In genomic region chr2:160450486-160450885, GRCh38 we compare ENCODE assay signal across 20 cellular contexts. TPM values are rescaled to one million over a fixed set of nuclear protein-coding genes. Genes with fewer than 3 reads are reported as not detected.
DNase-seq lines count a peak whose midpoint lies in the region; FAIRE-seq and TF ChIP-seq lines count a peak whose summit lies in the region.
"Had no signal": no experiment of that assay in that cellular context is flagged by ENCODE, and none has a peak within 500 bp of the region (broad histone marks: within the 10 kb centered on the region; RNA-seq: fewer than 3 reads in every experiment).

No MANE protein-coding gene starts in this region.

- H4K12ac ChIP-seq in trophoblast cell (ENCODE audit: low read depth, low read length): no peak overlapping the region

- POLR2A ChIA-PET in A673 (lab: Charles Lee; ENCODE audit: low non-redundant PET): no interaction called here
- POLR2A ChIA-PET in endothelial cell of umbilical vein (lab: Charles Lee): no interaction called here

- H4K20me1 ChIP-seq in endothelial cell of umbilical vein (replicated peaks; ENCODE audit: control insufficient read depth, extremely low read depth, insufficient read depth, low read length): peaks cover 2% of the 10 kb centered on the region

- no peak overlapping the region for H2BK12ac ChIP-seq in trophoblast cell (ENCODE audit: low read length)

- CTCF ChIA-PET in A673 (lab: Charles Lee) (interaction anchor here (0.7 kb wide), 1 partner anchor 32 kb away, joined by 9 read pairs; no protein-coding TSS in a partner anchor), endothelial cell of umbilical vein (lab: Charles Lee) (interaction anchor here (0.6 kb wide), 1 partner anchor 334 kb away, joined by 4 read pairs; no protein-coding TSS in a partner anchor)

- dilution Hi-C loops in endothelial cell of umbilical vein (cut with MboI; ENCODE audit: extremely low pct_ligation_motif_present, low sequenced_read_pairs): no loop called here

- TF ChIP-seq CTCF in left ventricle myocardium inferior (IDR thresholded peaks at IDR 0.05; ENCODE audit: borderline replicate concordance): no peak
- TF ChIP-seq CTCF in A673 (conservative IDR thresholded peaks at IDR 0.05; ENCODE audit: low read depth, low read length): no peak
- no peak for TF ChIP-seq CTCF in endothelial cell of umbilical vein (IDR thresholded peaks at IDR 0.05; ENCODE audit: extremely low read depth in 1 of 2, insufficient read depth in 1 of 2, low read depth in 1 of 2, low read length in 2 of 2)

- H3K23ac ChIP-seq in trophoblast cell (ENCODE audit: low read length): no peak overlapping the region

- H3K4me2 ChIP-seq in endothelial cell of umbilical vein (ENCODE audit: insufficient read depth, low read length) (peak overlapping the region; percentile 23), trophoblast cell (ENCODE audit: low read length) (no peak overlapping the region)
- H3K4me2 ChIP-seq: A549, GM23338 had no signal

- no peak overlapping the region for H4K8ac ChIP-seq in trophoblast cell (ENCODE audit: low read depth, low read length)

- H3K27me3 ChIP-seq in left ventricle myocardium inferior (ENCODE audit: low read depth) (no peaks in the 10 kb centered on the region), A673 (replicated peaks; ENCODE audit: insufficient read depth, low read depth, low read length, poor library complexity) (no peaks in the 10 kb centered on the region), endothelial cell of umbilical vein (ENCODE audit: control insufficient read depth in 2 of 2, insufficient read depth in 2 of 2, low read length in 2 of 2) (no peaks in the 10 kb centered on the region), trophoblast cell (ENCODE audit: insufficient read depth, low read length) (no peaks in the 10 kb centered on the region)

- no peak overlapping the region for H3K4me3 ChIP-seq in left ventricle myocardium inferior
- H3K4me3 ChIP-seq in A673 (ENCODE audit: low read depth, low read length, poor library complexity, severe bottlenecking): no peak overlapping the region
- no peak overlapping the region for H3K4me3 ChIP-seq in endothelial cell of umbilical vein (replicated peaks in 1 of 3; ENCODE audit: insufficient read depth in 1 of 3, low read depth in 1 of 3, low read length in 3 of 3)
- H3K4me3 ChIP-seq in trophoblast cell (ENCODE audit: low read depth, low read length): no peak overlapping the region
- H3K4me3 ChIP-seq: A549, GM23338 had no signal

- H2AFZ ChIP-seq in endothelial cell of umbilical vein (ENCODE audit: low read depth, low read length): no peak overlapping the region
- H2AFZ ChIP-seq in trophoblast cell (ENCODE audit: insufficient read depth, low read length, poor library complexity): no peak overlapping the region
- H2AFZ ChIP-seq: GM23338 had no signal

- H4K91ac ChIP-seq in trophoblast cell (ENCODE audit: low read depth, low read length): no peak overlapping the region

- FAIRE-seq in endothelial cell of umbilical vein (lab: Jason Lieb, UNC): peak; percentile 28
- FAIRE-seq: A549, GM12891, GM18507 had no signal

- H3K36me3 ChIP-seq in left ventricle myocardium inferior (no peaks in the 10 kb centered on the region), A673 (ENCODE audit: insufficient read depth, low read length, poor library complexity, severe bottlenecking) (no peaks in the 10 kb centered on the region), endothelial cell of umbilical vein (ENCODE audit: control insufficient read depth in 2 of 2, extremely low read depth in 1 of 2, insufficient read depth in 2 of 2, low read length in 2 of 2) (no peaks in the 10 kb centered on the region), trophoblast cell (ENCODE audit: control insufficient read depth in 1 of 2, insufficient read depth in 2 of 2, low read length in 2 of 2) (peaks cover 5 to 15% of the 10 kb centered on the region in 2 experiments)

- H2AK5ac ChIP-seq in trophoblast cell (ENCODE audit: low read length): no peak overlapping the region

- no peak overlapping the region for H2BK120ac ChIP-seq in trophoblast cell (ENCODE audit: insufficient read depth, low read length, poor library complexity)

- DNase-seq in left ventricle myocardium inferior (no peak), cardiac septum (ENCODE audit: low spot score) (no peak), A673 (ENCODE audit: low spot score) (peak; percentile 17), endothelial cell of umbilical vein (ENCODE audit: low read depth, low spot score) (no peak), trophoblast cell (no peak), OCI-M2 (lab: John Stamatoyannopoulos, UW; ENCODE audit: unreplicated experiment) (no peak)
- DNase-seq in stimulated activated naive CD4-positive, alpha-beta T cell treated with Interleukin-2 at 50 U/mL for 16 hours (lab: John Stamatoyannopoulos, UW): no peak
- DNase-seq: 8988T; C1 segment of cervical spinal cord; Calu3; CD4-positive, alpha-beta memory T cell; COR-L47; DMS53; DMS79 treated with DMSO at 0.1 percent for 48 hours; GF-D8; H9 had no signal

- intact Hi-C loops in left ventricle myocardium inferior (cut with micrococcal nuclease): no loop called here
- intact Hi-C loops in cardiac septum (cut with DNase I): loop anchor here (5.0 kb wide), 1 partner anchor 42 kb away; the partner anchor contains the start of gene RBMS1
- intact Hi-C loops in A673 (cut with micrococcal nuclease; ENCODE audit: unreplicated experiment): no loop called here
- intact Hi-C loops in endothelial cell of umbilical vein (cut with micrococcal nuclease): no loop called here

- H3K14ac ChIP-seq in trophoblast cell (ENCODE audit: low read length): no peak overlapping the region

- H3K79me2 ChIP-seq in endothelial cell of umbilical vein (ENCODE audit: control insufficient read depth, insufficient read depth, low read length) (peaks cover 61% of the 10 kb centered on the region), trophoblast cell (ENCODE audit: control insufficient read depth, insufficient read depth, low read length, poor library complexity) (peaks cover 8% of the 10 kb centered on the region)

- BruUV-seq in A673 (replicated peaks; lab: Mats Ljungman, UMichigan) (no TSS peak), endothelial cell of umbilical vein (replicated peaks; lab: Mats Ljungman, UMichigan) (no TSS peak)

- H3K9me3 ChIP-seq in left ventricle myocardium inferior (replicated peaks): no peaks in the 10 kb centered on the region
- H3K9me3 ChIP-seq in A673 (ENCODE audit: low read depth, low read length, poor library complexity, severe bottlenecking): no peaks in the 10 kb centered on the region
- no peaks in the 10 kb centered on the region for H3K9me3 ChIP-seq in endothelial cell of umbilical vein (replicated peaks; ENCODE audit: control insufficient read depth, insufficient read depth, low read length)
- H3K9me3 ChIP-seq in trophoblast cell (ENCODE audit: insufficient read depth, low read depth, low read length): no peaks in the 10 kb centered on the region
- H3K9me3 ChIP-seq: A549 had no signal

- TF ChIP-seq POLR2A in endothelial cell of umbilical vein (IDR thresholded peaks at IDR 0.05; ENCODE audit: low read depth, low read length): no peak

- H3K4me1 ChIP-seq in left ventricle myocardium inferior (peaks cover 67% of the 10 kb centered on the region), A673 (ENCODE audit: insufficient read depth, low read length, poor library complexity, severe bottlenecking) (peaks cover 25% of the 10 kb centered on the region), endothelial cell of umbilical vein (ENCODE audit: control insufficient read depth, extremely low read depth, insufficient read depth, low read length) (peaks cover 23% of the 10 kb centered on the region), trophoblast cell (ENCODE audit: control insufficient read depth in 1 of 2, insufficient read depth in 2 of 2, low read length in 2 of 2) (peaks cover 3 to 5% of the 10 kb centered on the region in 2 experiments)

- H3K9ac ChIP-seq in endothelial cell of umbilical vein (replicated peaks; ENCODE audit: extremely low read depth, insufficient read depth, low read length) (no peak overlapping the region), trophoblast cell (ENCODE audit: low read length) (no peak overlapping the region)

- H3K79me1 ChIP-seq in trophoblast cell (ENCODE audit: low read length): peaks cover 2% of the 10 kb centered on the region

- no peak overlapping the region for H2BK5ac ChIP-seq in trophoblast cell (ENCODE audit: low read depth, low read length, poor library complexity)

- peak overlapping the region; percentile 64 for H3K4ac ChIP-seq in trophoblast cell (ENCODE audit: low read depth, low read length)

- H3K18ac ChIP-seq in trophoblast cell (ENCODE audit: low read length): no peak overlapping the region

- H3K9me1 ChIP-seq in endothelial cell of umbilical vein (replicated peaks; ENCODE audit: control insufficient read depth, extremely low read depth, insufficient read depth, low read length): no peaks in the 10 kb centered on the region

- H3K27ac ChIP-seq in left ventricle myocardium inferior (replicated peaks): peak overlapping the region; percentile 39
- no peak overlapping the region for H3K27ac ChIP-seq in A673 (ENCODE audit: low read depth, low read length, poor library complexity, severe bottlenecking)
- no peak overlapping the region for H3K27ac ChIP-seq in endothelial cell of umbilical vein (ENCODE audit: insufficient read depth, low read depth, low read length)
- H3K27ac ChIP-seq in trophoblast cell (ENCODE audit: low read depth, low read length): no peak overlapping the region
- H3K27ac ChIP-seq: A549 had no signal

TF ChIP-seq in endothelial cell of umbilical vein, 7 proteins besides CTCF, POLR2A, EP300 and RAD21 (continues in another document):
- TF ChIP-seq MYC (IDR thresholded peaks at IDR 0.05; ENCODE audit: low read depth, low read length) (no peak), GATA2 (IDR thresholded peaks at IDR 0.05; ENCODE audit: insufficient read depth, insufficient read length, low read depth, low read length) (no peak), JUN (IDR thresholded peaks at IDR 0.05; ENCODE audit: borderline replicate concordance, insufficient read depth, insufficient read length, low read depth) (no peak), FOS (IDR thresholded peaks at IDR 0.05; ENCODE audit: borderline replicate concordance, insufficient read depth, low read length) (no peak)

RNA-seq across cellular contexts. Expression of gene RBMS1, which starts 43.1 kb away (rescaled TPM):
- total RNA-seq in left ventricle myocardium inferior (56.2 TPM), cardiac septum (75.3 TPM), A673 (2021) (80.5 and 84.9 TPM in 2 replicates), endothelial cell of umbilical vein (93.3 and 94.8 TPM in 2 replicates)
- polyA plus RNA-seq in endothelial cell of umbilical vein: 52.0 and 60.0 TPM in 2 replicates
- 57.6 and 61.3 TPM in 2 replicates for polyA plus RNA-seq in endothelial cell of umbilical vein (2011; cell fraction: cytosol; rRNA removed)
- 117 and 150 TPM in 2 replicates for polyA plus RNA-seq in endothelial cell of umbilical vein (2011; cell fraction: nucleus; rRNA removed)
- 64.5 and 83.0 TPM in 2 replicates for polyA plus RNA-seq in endothelial cell of umbilical vein (2012)
- polyA minus RNA-seq in endothelial cell of umbilical vein: 89.1 and 96.8 TPM in 2 replicates
- 18.2 TPM for polyA minus RNA-seq in endothelial cell of umbilical vein (2011; cell fraction: cytosol; rRNA and poly(A)+ RNA removed)
- 190 and 241 TPM in 2 replicates for polyA minus RNA-seq in endothelial cell of umbilical vein (2011; cell fraction: nucleus; rRNA and poly(A)+ RNA removed)
- polyA plus RNA-seq in trophoblast cell (2013): 232 and 237 TPM in 2 replicates
